ENCODE assay signal across 8 cellular contexts in genomic region chr4:81635747-81636146, GRCh38.
A peak's percentile ranks its signal among the peaks of the same experiment; 100 is the strongest.
DNase-seq lines count a peak whose midpoint lies in the region; ATAC-seq lines count a peak whose summit lies in the region.

No MANE protein-coding gene starts in this region.

- POLR2A ChIA-PET in activated CD4-positive, alpha-beta T cell treated with anti-CD3 and anti-CD28 coated beads for 36 hours (lab: Charles Lee) = no interaction called here

- CTCF ChIA-PET in activated CD4-positive, alpha-beta T cell treated with anti-CD3 and anti-CD28 coated beads for 36 hours (lab: Charles Lee) = interaction anchor here (0.6 kb wide), 1 partner anchor 165 kb away, joined by 3 read pairs; no protein-coding TSS in a partner anchor

- intact Hi-C loops in activated CD4-positive, alpha-beta T cell treated with anti-CD3 and anti-CD28 coated beads for 36 hours (cut with DNase I, micrococcal nuclease) = no loop called here

- H3K9me3 ChIP-seq in T-helper 17 cell (ENCODE audit: control insufficient read depth, low read length, poor library complexity, severe bottlenecking) = no peaks in the 10 kb centered on the region

- no peak overlapping the region for H3K27ac Mint-ChIP-seq in T-helper 17 cell
- H3K27ac Mint-ChIP-seq in activated CD4-positive, alpha-beta T cell treated with anti-CD3 and anti-CD28 coated beads for 36 hours = no peak overlapping the region

- no peaks in the 10 kb centered on the region for H3K9me3 Mint-ChIP-seq in activated CD4-positive, alpha-beta T cell treated with anti-CD3 and anti-CD28 coated beads for 36 hours (ENCODE audit: low read depth)

- H3K36me3 Mint-ChIP-seq in T-helper 17 cell (ENCODE audit: low read depth) = no peaks in the 10 kb centered on the region
- no peaks in the 10 kb centered on the region for H3K36me3 Mint-ChIP-seq in activated CD4-positive, alpha-beta T cell treated with anti-CD3 and anti-CD28 coated beads for 36 hours (ENCODE audit: low read depth)

- no peaks in the 10 kb centered on the region for H3K27me3 Mint-ChIP-seq in T-helper 17 cell
- H3K27me3 Mint-ChIP-seq in activated CD4-positive, alpha-beta T cell treated with anti-CD3 and anti-CD28 coated beads for 36 hours = no peaks in the 10 kb centered on the region

- ATAC-seq in GM19467 (IDR thresholded peaks at IDR 0.05; ENCODE audit: unreplicated experiment) (peak; percentile 99), HG03460 (IDR thresholded peaks at IDR 0.05; ENCODE audit: unreplicated experiment) (peak; percentile 94), T-helper 17 cell (peak; percentile 33)
- no peak for ATAC-seq in activated CD4-positive, alpha-beta T cell treated with anti-CD3 and anti-CD28 coated beads for 36 hours

- H3K4me1 Mint-ChIP-seq in T-helper 17 cell = no peaks in the 10 kb centered on the region
- peaks cover 21% of the 10 kb centered on the region for H3K4me1 Mint-ChIP-seq in activated CD4-positive, alpha-beta T cell treated with anti-CD3 and anti-CD28 coated beads for 36 hours

- H3K4me3 Mint-ChIP-seq in T-helper 17 cell = no peak overlapping the region
- no peak overlapping the region for H3K4me3 Mint-ChIP-seq in activated CD4-positive, alpha-beta T cell treated with anti-CD3 and anti-CD28 coated beads for 36 hours

- DNase-seq in CD1c-positive myeloid dendritic cell (ENCODE audit: extremely low spot score) (peak; percentile 83), T-helper 17 cell (no peak), pons (ENCODE audit: low spot score) (peak; percentile 84), DMS 273 treated with DMSO at 0.1 percent for 48 hours (lab: John Stamatoyannopoulos, UW) (no peak)
- no peak for DNase-seq in activated CD8-positive, alpha-beta memory T cell treated with anti-CD3 and anti-CD28 coated beads, Interleukin-2, amount 50 U/mL, for 48 hours
- DNase-seq in activated CD4-positive, alpha-beta T cell treated with anti-CD3 and anti-CD28 coated beads for 36 hours = no peak

Comparison
In these comparisons a context has a peak if more than half of its experiments do, and no peak if none do; other contexts are left out.
1. DNase-seq: peak in CD1c-positive myeloid dendritic cell (single experiment) and pons (single experiment); none in T-helper 17 cell (0 of 3), DMS 273 treated with DMSO at 0.1 percent for 48 hours (single experiment), activated CD8-positive, alpha-beta memory T cell treated with anti-CD3 and anti-CD28 coated beads, Interleukin-2, amount 50 U/mL, for 48 hours (single experiment) and activated CD4-positive, alpha-beta T cell treated with anti-CD3 and anti-CD28 coated beads for 36 hours (single experiment).